8 cellular contexts compared by ENCODE assay signal in genomic region chr12:89709994-89710872, GRCh38. TPM values are rescaled to one million over a fixed set of nuclear protein-coding genes. Genes with fewer than 3 reads are reported as not detected.
DNase-seq lines count a peak whose midpoint lies in the region; ATAC-seq and TF ChIP-seq lines count a peak whose summit lies in the region.

No MANE protein-coding gene starts in this region.

- H3K36me3 ChIP-seq in esophagus (ENCODE audit: control insufficient read depth in 2 of 2, insufficient read depth in 2 of 2, low read length in 1 of 2) (no peaks in the 10 kb centered on the region), thoracic aorta (no peaks in the 10 kb centered on the region)

- POLR2A ChIA-PET in activated B cell treated with CpG ODN at 0.5 μM for 24 hours (lab: Charles Lee), result interaction anchor here (0.6 to 5.2 kb wide), 53 partner anchors 8 to 548 kb away, joined by 3 to 115 read pairs (median 9); partner anchors contain the start of genes GALNT4 and POC1B

- TF ChIP-seq CTCF in activated B cell treated with CpG ODN at 0.5 μM for 24 hours (IDR thresholded peaks at IDR 0.05) (no peak), thoracic aorta (IDR thresholded peaks at IDR 0.05) (no peak)

- H3K9me3 ChIP-seq in esophagus (ENCODE audit: control insufficient read depth in 2 of 2, insufficient read depth in 1 of 2, low read depth in 1 of 2, low read length in 1 of 2) (peaks cover 0 to 2% of the 10 kb centered on the region in 2 donors), thoracic aorta (no peaks in the 10 kb centered on the region)

- H3K27ac Mint-ChIP-seq in activated B cell treated with CpG ODN at 0.5 μM for 24 hours (peak overlapping the region; percentile 94), naive B cell (peak overlapping the region; percentile 97 to 99 (median 98))

- peaks cover 15% of the 10 kb centered on the region for H3K9me3 Mint-ChIP-seq in activated B cell treated with CpG ODN at 0.5 μM for 24 hours
- H3K9me3 Mint-ChIP-seq in naive B cell, result peaks cover 4 to 8% (median 6%) of the 10 kb centered on the region in 7 donors

- peaks cover 35% of the 10 kb centered on the region for H3K36me3 Mint-ChIP-seq in activated B cell treated with CpG ODN at 0.5 μM for 24 hours (ENCODE audit: low read depth)
- peaks cover 16 to 25% of the 10 kb centered on the region in 2 donors for H3K36me3 Mint-ChIP-seq in naive B cell

- H3K4me3 ChIP-seq in esophagus (ENCODE audit: low read depth in 1 of 2, low read length in 2 of 2) (peak overlapping the region; percentile 93 to 99), thoracic aorta (peak overlapping the region; percentile 96)

- ATAC-seq in HG03354 (IDR thresholded peaks at IDR 0.05; ENCODE audit: poor library complexity, severe bottlenecking, unreplicated experiment), result peak; percentile 0
- no peak for ATAC-seq in activated B cell treated with CpG ODN at 0.5 μM for 24 hours (ENCODE audit: low read depth)
- no peak for ATAC-seq in naive B cell (ENCODE audit: low read depth in 2 of 2)
- peak; percentile 3 for ATAC-seq in thoracic aorta (ENCODE audit: insufficient number of reproducible peaks, low FRiP score, low read depth)
- no peak for ATAC-seq in GM18868 (IDR thresholded peaks at IDR 0.05; ENCODE audit: unreplicated experiment)

- no peaks in the 10 kb centered on the region for H3K4me1 ChIP-seq in esophagus (ENCODE audit: control insufficient read depth in 2 of 2, insufficient read depth in 2 of 2, low read length in 1 of 2)
- H3K4me1 ChIP-seq in thoracic aorta (ENCODE audit: control insufficient read depth in 1 of 2, low read depth in 2 of 2), result peaks cover 4 to 15% of the 10 kb centered on the region in 2 donors

- DNase-seq in NCI-H526 (lab: John Stamatoyannopoulos, UW) (peak; percentile 52 to 66), NCI-H526 treated with DMSO at 0.1 percent for 48 hours (lab: John Stamatoyannopoulos, UW) (no peak), activated B cell treated with CpG ODN at 0.5 μM for 24 hours (no peak), naive B cell (no peak), thoracic aorta (ENCODE audit: low spot score) (peak; percentile 7)

- intact Hi-C loops in activated B cell treated with CpG ODN at 0.5 μM for 24 hours (cut with micrococcal nuclease), result loop anchor here (1.0 to 5.0 kb wide), 16 partner anchors 11 to 544 kb away; partner anchors contain the start of gene DUSP6

- H3K4me1 Mint-ChIP-seq in activated B cell treated with CpG ODN at 0.5 μM for 24 hours (peaks cover 33% of the 10 kb centered on the region), naive B cell (peaks cover 27 to 38% (median 30%) of the 10 kb centered on the region in 3 donors)

- peak overlapping the region; percentile 91 for H3K4me3 Mint-ChIP-seq in activated B cell treated with CpG ODN at 0.5 μM for 24 hours
- H3K4me3 Mint-ChIP-seq in naive B cell, result peak overlapping the region; percentile 92 to 99 (median 95)

- no peaks in the 10 kb centered on the region for H3K27me3 Mint-ChIP-seq in activated B cell treated with CpG ODN at 0.5 μM for 24 hours
- no peaks in the 10 kb centered on the region for H3K27me3 Mint-ChIP-seq in naive B cell

- H3K27ac ChIP-seq in esophagus (ENCODE audit: low read depth in 2 of 2, low read length in 1 of 2) (peak overlapping the region; percentile 99), thoracic aorta (peak overlapping the region; percentile 94)

- 2 to 3% methylated on average over 45 of the region's 45 CpGs for WGBS in esophagus, 2 donors

- H3K27me3 ChIP-seq in esophagus (ENCODE audit: control insufficient read depth in 1 of 2, insufficient read depth in 2 of 2, low read length in 2 of 2), result peaks cover 0 to 2% of the 10 kb centered on the region in 2 donors
- no peaks in the 10 kb centered on the region for H3K27me3 ChIP-seq in thoracic aorta (replicated peaks; ENCODE audit: insufficient read depth)

- CTCF ChIA-PET in activated B cell treated with CpG ODN at 0.5 μM for 24 hours (lab: Charles Lee), result interaction anchor here (0.8 to 2.8 kb wide), 5 partner anchors 209 to 303 kb away, joined by 4 to 15 read pairs (median 5); no protein-coding TSS in a partner anchor

RNA-seq across cellular contexts. Expression of gene ATP2B1, which starts 1.6 kb away (rescaled TPM):
- total RNA-seq in activated B cell treated with CpG ODN at 0.5 μM for 24 hours (110 and 136 TPM in 2 replicates), thoracic aorta (10 to 100 TPM; 17.7 to 21.2 TPM)
- polyA plus RNA-seq in esophagus (1 to 10 TPM; 3.3 to 5.3 TPM), naive B cell (ENCODE audit: low read depth in 6 of 6) (100 to 1,000 TPM in 3 of 6 donors, 10 to 100 TPM in 3; 92.2 to 113 (median 103) TPM)

Comparison
In these comparisons a context has a peak if more than half of its experiments do, and no peak if none do; other contexts are left out.
1. DNase-seq: peak in NCI-H526 (2 of 2) and thoracic aorta (single experiment); none in NCI-H526 treated with DMSO at 0.1 percent for 48 hours (single experiment), activated B cell treated with CpG ODN at 0.5 μM for 24 hours (single experiment) and naive B cell (single experiment).
2. ATAC-seq: peak in HG03354 (single experiment) and thoracic aorta (single experiment); none in activated B cell treated with CpG ODN at 0.5 μM for 24 hours (single experiment), naive B cell (0 of 2) and GM18868 (single experiment).